ENCODE assay signal across 1 cellular context in genomic region chr1:27609210-27609555, GRCh38.
TF ChIP-seq lines count a peak whose summit lies in the region.

No MANE protein-coding gene starts in this region.

TF ChIP-seq in H1, 55 proteins besides CTCF, POLR2A, EP300 and RAD21:
- TF ChIP-seq RXRA (IDR thresholded peaks at IDR 0.05; ENCODE audit: insufficient read depth, low read depth, low read length) (no peak), KDM5A (IDR thresholded peaks at IDR 0.05; ENCODE audit: low read length) (no peak), BCL11A (IDR thresholded peaks at IDR 0.05; ENCODE audit: low read depth in 2 of 2, low read length in 2 of 2) (no peak), MAFK (IDR thresholded peaks at IDR 0.05; ENCODE audit: low read depth, low read length) (no peak), CREB1 (IDR thresholded peaks at IDR 0.05) (no peak), RNF2 (IDR thresholded peaks at IDR 0.05; ENCODE audit: borderline replicate concordance, low read depth, low read length, missing control alignments, poor library complexity, severe bottlenecking) (no peak), KDM4A (IDR thresholded peaks at IDR 0.05; ENCODE audit: low read depth, low read length, severe bottlenecking) (no peak), ASH2L (IDR thresholded peaks at IDR 0.05; ENCODE audit: low read length) (no peak), EGR1 (IDR thresholded peaks at IDR 0.05; ENCODE audit: borderline replicate concordance, low read depth, low read length) (no peak), CTBP2 (IDR thresholded peaks at IDR 0.05; ENCODE audit: borderline replicate concordance, insufficient read depth, insufficient read length, low read length) (no peak), CBX8 (IDR thresholded peaks at IDR 0.05; ENCODE audit: borderline replicate concordance, low read depth, low read length) (no peak), SUZ12 (IDR thresholded peaks at IDR 0.05; ENCODE audit: low read length) (no peak), SIX5 (IDR thresholded peaks at IDR 0.05; ENCODE audit: low read depth, low read length) (no peak)
- TF ChIP-seq, protein P1, sequence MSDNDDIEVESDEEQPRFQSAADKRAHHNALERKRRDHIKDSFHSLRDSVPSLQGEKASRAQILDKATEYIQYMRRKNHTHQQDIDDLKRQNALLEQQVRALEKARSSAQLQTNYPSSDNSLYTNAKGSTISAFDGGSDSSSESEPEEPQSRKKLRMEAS (IDR thresholded peaks at IDR 0.05): no peak
